ENCODE assay signal across 12 cellular contexts in the genomic region with DNA sequence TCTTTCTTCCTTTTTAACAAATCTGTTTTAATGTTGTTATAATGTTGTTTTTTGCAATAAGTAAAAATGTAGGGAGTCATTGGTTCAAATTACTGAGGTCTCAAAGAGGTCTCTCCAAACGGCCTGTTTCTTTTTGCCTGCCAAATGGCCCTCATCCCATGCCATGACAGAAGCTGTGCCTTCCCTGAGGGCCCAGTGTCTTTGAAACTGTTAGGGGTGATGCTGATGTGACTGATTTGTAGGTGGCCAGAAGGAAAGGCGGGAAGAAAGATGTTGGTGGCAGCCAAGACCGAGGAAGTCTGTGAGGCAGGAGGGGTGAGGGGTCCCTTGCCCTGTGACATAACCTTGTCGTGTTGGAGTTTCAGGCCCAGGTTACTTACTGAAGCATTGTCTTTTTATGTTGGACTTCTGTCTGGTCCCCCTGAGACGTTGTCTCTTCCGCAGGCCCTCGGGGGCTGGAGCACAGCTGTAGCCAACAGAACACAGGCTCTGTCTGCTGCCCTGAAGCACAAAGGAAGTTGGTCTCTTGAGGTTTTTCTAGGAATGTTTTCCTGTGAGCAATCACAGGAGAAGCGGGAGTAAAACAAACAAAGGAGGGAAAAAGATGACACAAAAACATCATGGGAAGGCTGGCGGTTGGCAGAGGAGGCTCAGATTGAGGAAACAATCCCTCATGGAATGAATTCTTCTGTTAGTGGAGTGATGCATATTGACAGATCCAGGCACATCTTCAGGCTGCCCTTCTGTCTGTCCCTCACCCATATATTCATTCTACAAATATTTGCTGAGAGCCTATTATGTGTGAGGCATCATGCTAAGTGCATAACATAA. TPM values are rescaled to one million over a fixed set of nuclear protein-coding genes. Genes with fewer than 3 reads are reported as not detected.
DNase-seq lines count a peak whose midpoint lies in the region; ATAC-seq, FAIRE-seq and TF ChIP-seq lines count a peak whose summit lies in the region.
"Had no signal": no experiment of that assay in that cellular context is flagged by ENCODE, and none has a peak within 500 bp of the region (broad histone marks: within the 10 kb centered on the region; RNA-seq: fewer than 3 reads in every experiment).

No MANE protein-coding gene starts in this region.

- H3K27ac ChIP-seq in endothelial cell of umbilical vein (ENCODE audit: insufficient read depth, low read depth, low read length) (no peak overlapping the region), osteoblast (ENCODE audit: low read depth, low read length) (peak overlapping the region; percentile 58)
- H3K27ac ChIP-seq: lower lobe of right lung, tibial artery had no signal

- no peaks in the 10 kb centered on the region for H3K27me3 Mint-ChIP-seq in activated CD8-positive, alpha-beta memory T cell treated with anti-CD3 and anti-CD28 coated beads, Interleukin-2, amount 10 ng/mL, durations not matched to agents 7 days and 5 days

- intact Hi-C loops in endothelial cell of umbilical vein (cut with micrococcal nuclease) = no loop called here

- no peak overlapping the region for H3K27ac Mint-ChIP-seq in activated CD8-positive, alpha-beta memory T cell treated with anti-CD3 and anti-CD28 coated beads, Interleukin-2, amount 10 ng/mL, durations not matched to agents 7 days and 5 days

- H3K79me2 ChIP-seq in endothelial cell of umbilical vein (ENCODE audit: control insufficient read depth, insufficient read depth, low read length) = no peaks in the 10 kb centered on the region
- H3K79me2 ChIP-seq in osteoblast (ENCODE audit: insufficient read depth, low read length) = no peaks in the 10 kb centered on the region

- TF ChIP-seq POLR2A in endothelial cell of umbilical vein (IDR thresholded peaks at IDR 0.05; ENCODE audit: low read depth, low read length) = no peak

- FAIRE-seq in RCC 7860 (lab: Jason Lieb, UNC) (peak; percentile 62), endothelial cell of umbilical vein (lab: Jason Lieb, UNC) (peak; percentile 73)

- peaks cover 11% of the 10 kb centered on the region for H3K9me3 Mint-ChIP-seq in activated CD8-positive, alpha-beta memory T cell treated with anti-CD3 and anti-CD28 coated beads, Interleukin-2, amount 10 ng/mL, durations not matched to agents 7 days and 5 days (ENCODE audit: low read depth)

- H2AFZ ChIP-seq in endothelial cell of umbilical vein (ENCODE audit: low read depth, low read length) (peak overlapping the region; percentile 6), osteoblast (ENCODE audit: low read length) (peak overlapping the region; percentile 9)

- H3K27me3 ChIP-seq in endothelial cell of umbilical vein (ENCODE audit: control insufficient read depth in 2 of 2, insufficient read depth in 2 of 2, low read length in 2 of 2) (no peaks in the 10 kb centered on the region), osteoblast (ENCODE audit: insufficient read depth, low read length) (no peaks in the 10 kb centered on the region)
- H3K27me3 ChIP-seq: tibial artery had no signal

- H3K4me1 Mint-ChIP-seq in activated CD8-positive, alpha-beta memory T cell treated with anti-CD3 and anti-CD28 coated beads, Interleukin-2, amount 10 ng/mL, durations not matched to agents 7 days and 5 days = peaks cover 46% of the 10 kb centered on the region

- no peaks in the 10 kb centered on the region for H3K9me1 ChIP-seq in endothelial cell of umbilical vein (replicated peaks; ENCODE audit: control insufficient read depth, extremely low read depth, insufficient read depth, low read length)

- dilution Hi-C loops in endothelial cell of umbilical vein (cut with MboI; ENCODE audit: extremely low pct_ligation_motif_present, low sequenced_read_pairs) = no loop called here

- peaks cover 10% of the 10 kb centered on the region for H3K36me3 Mint-ChIP-seq in activated CD8-positive, alpha-beta memory T cell treated with anti-CD3 and anti-CD28 coated beads, Interleukin-2, amount 10 ng/mL, durations not matched to agents 7 days and 5 days

- TF ChIP-seq CTCF in endothelial cell of umbilical vein (IDR thresholded peaks at IDR 0.05; ENCODE audit: extremely low read depth in 1 of 2, insufficient read depth in 1 of 2, low read depth in 1 of 2, low read length in 2 of 2) = no peak
- TF ChIP-seq CTCF in osteoblast (IDR thresholded peaks at IDR 0.05; ENCODE audit: extremely low read depth, low read depth, low read length) = no peak

- no peak overlapping the region for H3K9ac ChIP-seq in endothelial cell of umbilical vein (replicated peaks; ENCODE audit: extremely low read depth, insufficient read depth, low read length)

- H3K36me3 ChIP-seq in endothelial cell of umbilical vein (ENCODE audit: control insufficient read depth in 2 of 2, extremely low read depth in 1 of 2, insufficient read depth in 2 of 2, low read length in 2 of 2) (no peaks in the 10 kb centered on the region), osteoblast (ENCODE audit: insufficient read depth, low read length) (no peaks in the 10 kb centered on the region)
- H3K36me3 ChIP-seq: lower lobe of right lung, tibial artery had no signal

- BruUV-seq in endothelial cell of umbilical vein (replicated peaks; lab: Mats Ljungman, UMichigan) = no TSS peak

- H3K4me3 ChIP-seq in endothelial cell of umbilical vein (replicated peaks in 1 of 3; ENCODE audit: insufficient read depth in 1 of 3, low read depth in 1 of 3, low read length in 3 of 3) (no peak overlapping the region), osteoblast (ENCODE audit: insufficient read depth, low read length) (no peak overlapping the region)
- H3K4me3 ChIP-seq: lower lobe of right lung, tibial artery had no signal

- CTCF ChIA-PET in endothelial cell of umbilical vein (lab: Charles Lee) = no interaction called here
- CTCF ChIA-PET in activated CD8-positive, alpha-beta memory T cell treated with anti-CD3 and anti-CD28 coated beads, Interleukin-2, amount 10 ng/mL, durations not matched to agents 7 days and 5 days (lab: Charles Lee) = no interaction called here

- no peaks in the 10 kb centered on the region for H3K9me3 ChIP-seq in endothelial cell of umbilical vein (replicated peaks; ENCODE audit: control insufficient read depth, insufficient read depth, low read length)
- no peaks in the 10 kb centered on the region for H3K9me3 ChIP-seq in osteoblast (ENCODE audit: low read depth, low read length)
- H3K9me3 ChIP-seq: lower lobe of right lung, tibial artery had no signal

- H3K4me3 Mint-ChIP-seq in activated CD8-positive, alpha-beta memory T cell treated with anti-CD3 and anti-CD28 coated beads, Interleukin-2, amount 10 ng/mL, durations not matched to agents 7 days and 5 days = no peak overlapping the region

- POLR2A ChIA-PET in endothelial cell of umbilical vein (lab: Charles Lee) = no interaction called here

- DNase-seq in EH (ENCODE audit: low read depth) (peak; percentile 97), RCC 7860 (ENCODE audit: low spot score) (peak; percentile 83), endothelial cell of umbilical vein (ENCODE audit: low read depth, low spot score) (peak; percentile 30), osteoblast (ENCODE audit: insufficient read length, low spot score, missing footprints) (peak; percentile 68), NOMO-1 treated with dmso at 0.1 percent for 144 hours (lab: John Stamatoyannopoulos, UW; ENCODE audit: unreplicated experiment) (no peak), DMS79 treated with DMSO at 0.1 percent for 48 hours (lab: John Stamatoyannopoulos, UW) (no peak)
- no peak for DNase-seq in activated CD8-positive, alpha-beta memory T cell treated with anti-CD3 and anti-CD28 coated beads, Interleukin-2, amount 10 ng/mL, durations not matched to agents 7 days and 5 days
- DNase-seq: lower lobe of right lung, NCI-H1092 treated with DMSO at 0.1 percent for 48 hours, tibial artery had no signal

- peak overlapping the region; percentile 1 for H3K4me2 ChIP-seq in endothelial cell of umbilical vein (ENCODE audit: insufficient read depth, low read length)
- H3K4me2 ChIP-seq in osteoblast (ENCODE audit: insufficient read depth, low read length) = peak overlapping the region; percentile 40

- H4K20me1 ChIP-seq in endothelial cell of umbilical vein (replicated peaks; ENCODE audit: control insufficient read depth, extremely low read depth, insufficient read depth, low read length) (no peaks in the 10 kb centered on the region), osteoblast (ENCODE audit: insufficient read depth, low read length) (no peaks in the 10 kb centered on the region)

- no peak for ATAC-seq in HG03378 (IDR thresholded peaks at IDR 0.05; ENCODE audit: unreplicated experiment)
- no peak for ATAC-seq in activated CD8-positive, alpha-beta memory T cell treated with anti-CD3 and anti-CD28 coated beads, Interleukin-2, amount 10 ng/mL, durations not matched to agents 7 days and 5 days
- ATAC-seq: lower lobe of right lung, Right ventricle myocardium inferior had no signal

- H3K4me1 ChIP-seq in endothelial cell of umbilical vein (ENCODE audit: control insufficient read depth, extremely low read depth, insufficient read depth, low read length) (peaks cover 13% of the 10 kb centered on the region), osteoblast (ENCODE audit: insufficient read depth, low read length) (peaks cover 26% of the 10 kb centered on the region)

TF ChIP-seq in endothelial cell of umbilical vein, 7 proteins besides CTCF, POLR2A, EP300 and RAD21:
- TF ChIP-seq POLR2AphosphoS5 (IDR thresholded peaks at IDR 0.05; ENCODE audit: insufficient read depth, low read depth, low read length) = peak; percentile 39
- no peak for TF ChIP-seq MYC (IDR thresholded peaks at IDR 0.05; ENCODE audit: low read depth, low read length)

RNA-seq across cellular contexts. Expression of a gene that starts 4.9 kb away (rescaled TPM):
- 12.7 and 16.0 TPM in 2 replicates for total RNA-seq in endothelial cell of umbilical vein
- polyA plus RNA-seq in endothelial cell of umbilical vein = 7.5 and 9.5 TPM in 2 replicates
- polyA plus RNA-seq in endothelial cell of umbilical vein (2011; cell fraction: cytosol; rRNA removed) = 9.5 and 10.0 TPM in 2 replicates
- 14.6 and 16.2 TPM in 2 replicates for polyA plus RNA-seq in endothelial cell of umbilical vein (2011; cell fraction: nucleus; rRNA removed)
- 9.0 and 14.5 TPM in 2 replicates for polyA plus RNA-seq in endothelial cell of umbilical vein (2012)
- 9.8 and 12.9 TPM in 2 replicates for polyA minus RNA-seq in endothelial cell of umbilical vein
- polyA minus RNA-seq in endothelial cell of umbilical vein (2011; cell fraction: cytosol; rRNA and poly(A)+ RNA removed) = 0.72 TPM
- polyA minus RNA-seq in endothelial cell of umbilical vein (2011; cell fraction: nucleus; rRNA and poly(A)+ RNA removed) = 11.1 and 15.7 TPM in 2 replicates
- total RNA-seq in osteoblast = 17.4 and 17.7 TPM in 2 replicates
- 10 to 100 TPM; 73.9 to 74.0 TPM for total RNA-seq in activated CD8-positive, alpha-beta memory T cell treated with anti-CD3 and anti-CD28 coated beads, Interleukin-2, amount 10 ng/mL, durations not matched to agents 7 days and 5 days

Comparison
In these comparisons a context has a peak if more than half of its experiments do, and no peak if none do; other contexts are left out.
1. DNase-seq: peak in EH (single experiment), RCC 7860 (single experiment), endothelial cell of umbilical vein (single experiment) and osteoblast (single experiment); none in NOMO-1 treated with dmso at 0.1 percent for 144 hours (single experiment), activated CD8-positive, alpha-beta memory T cell treated with anti-CD3 and anti-CD28 coated beads, Interleukin-2, amount 10 ng/mL, durations not matched to agents 7 days and 5 days (single experiment) and DMS79 treated with DMSO at 0.1 percent for 48 hours (single experiment).